1 cellular context compared by ENCODE assay signal in the genomic region with DNA sequence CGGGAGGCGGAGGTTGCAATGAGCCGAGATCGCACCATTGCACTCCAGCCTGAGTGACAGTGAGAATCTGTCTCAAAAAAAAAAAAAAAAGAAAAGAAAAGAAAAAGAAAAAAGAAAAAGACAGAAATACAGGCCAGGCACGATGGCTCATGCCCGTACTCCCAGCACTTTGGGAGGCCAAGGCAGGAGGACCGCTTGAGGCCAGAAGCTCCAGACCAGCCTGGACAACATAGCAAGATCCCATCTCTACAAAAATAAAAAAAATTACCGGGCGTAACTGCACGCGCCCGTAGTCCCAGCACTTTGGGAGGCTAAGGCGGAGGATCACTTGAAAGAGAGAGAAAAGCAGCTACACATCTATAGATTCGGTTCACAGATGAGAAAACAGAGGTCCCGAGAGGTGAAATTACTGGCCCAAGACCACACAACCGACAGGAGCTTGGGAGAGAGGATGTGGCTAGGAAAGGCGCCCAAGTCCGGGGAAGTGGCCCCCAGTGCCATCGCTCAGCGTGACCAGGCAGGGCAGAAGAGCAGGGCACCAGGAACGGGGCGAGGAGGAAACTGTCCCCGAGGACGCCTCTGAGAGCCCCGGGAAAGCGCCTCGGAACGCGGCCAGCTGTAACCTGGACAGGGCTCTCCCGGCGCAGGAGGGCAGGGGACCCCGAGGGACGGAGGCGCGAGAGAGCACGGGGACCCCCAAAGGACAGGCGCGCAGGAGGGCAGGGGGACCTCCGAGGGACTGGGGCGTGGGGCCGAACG.
TF ChIP-seq lines count a peak whose summit lies in the region.

No MANE protein-coding gene starts in this region.

TF ChIP-seq in GM12878, 131 proteins besides CTCF, POLR2A, EP300 and RAD21:
- TF ChIP-seq, protein P1, sequence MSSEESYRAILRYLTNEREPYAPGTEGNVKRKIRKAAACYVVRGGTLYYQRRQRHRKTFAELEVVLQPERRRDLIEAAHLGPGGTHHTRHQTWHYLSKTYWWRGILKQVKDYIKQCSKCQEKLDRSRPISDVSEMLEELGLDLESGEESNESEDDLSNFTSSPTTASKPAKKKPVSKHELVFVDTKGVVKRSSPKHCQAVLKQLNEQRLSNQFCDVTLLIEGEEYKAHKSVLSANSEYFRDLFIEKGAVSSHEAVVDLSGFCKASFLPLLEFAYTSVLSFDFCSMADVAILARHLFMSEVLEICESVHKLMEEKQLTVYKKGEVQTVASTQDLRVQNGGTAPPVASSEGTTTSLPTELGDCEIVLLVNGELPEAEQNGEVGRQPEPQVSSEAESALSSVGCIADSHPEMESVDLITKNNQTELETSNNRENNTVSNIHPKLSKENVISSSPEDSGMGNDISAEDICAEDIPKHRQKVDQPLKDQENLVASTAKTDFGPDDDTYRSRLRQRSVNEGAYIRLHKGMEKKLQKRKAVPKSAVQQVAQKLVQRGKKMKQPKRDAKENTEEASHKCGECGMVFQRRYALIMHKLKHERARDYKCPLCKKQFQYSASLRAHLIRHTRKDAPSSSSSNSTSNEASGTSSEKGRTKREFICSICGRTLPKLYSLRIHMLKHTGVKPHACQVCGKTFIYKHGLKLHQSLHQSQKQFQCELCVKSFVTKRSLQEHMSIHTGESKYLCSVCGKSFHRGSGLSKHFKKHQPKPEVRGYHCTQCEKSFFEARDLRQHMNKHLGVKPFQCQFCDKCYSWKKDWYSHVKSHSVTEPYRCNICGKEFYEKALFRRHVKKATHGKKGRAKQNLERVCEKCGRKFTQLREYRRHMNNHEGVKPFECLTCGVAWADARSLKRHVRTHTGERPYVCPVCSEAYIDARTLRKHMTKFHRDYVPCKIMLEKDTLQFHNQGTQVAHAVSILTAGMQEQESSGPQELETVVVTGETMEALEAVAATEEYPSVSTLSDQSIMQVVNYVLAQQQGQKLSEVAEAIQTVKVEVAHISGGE (CRISPR knock-in tag; IDR thresholded peaks at IDR 0.05), result no peak
- no peak for TF ChIP-seq YY1 (IDR thresholded peaks at IDR 0.05; ENCODE audit: low read depth, low read length)
- TF ChIP-seq, protein P2, sequence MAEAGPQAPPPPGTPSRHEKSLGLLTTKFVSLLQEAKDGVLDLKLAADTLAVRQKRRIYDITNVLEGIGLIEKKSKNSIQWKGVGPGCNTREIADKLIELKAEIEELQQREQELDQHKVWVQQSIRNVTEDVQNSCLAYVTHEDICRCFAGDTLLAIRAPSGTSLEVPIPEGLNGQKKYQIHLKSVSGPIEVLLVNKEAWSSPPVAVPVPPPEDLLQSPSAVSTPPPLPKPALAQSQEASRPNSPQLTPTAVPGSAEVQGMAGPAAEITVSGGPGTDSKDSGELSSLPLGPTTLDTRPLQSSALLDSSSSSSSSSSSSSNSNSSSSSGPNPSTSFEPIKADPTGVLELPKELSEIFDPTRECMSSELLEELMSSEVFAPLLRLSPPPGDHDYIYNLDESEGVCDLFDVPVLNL (IDR thresholded peaks at IDR 0.05; ENCODE audit: low read depth, low read length), result no peak
- no peak for TF ChIP-seq STAT3 (IDR thresholded peaks at IDR 0.05; ENCODE audit: low read depth, low read length)
- TF ChIP-seq, protein P3, sequence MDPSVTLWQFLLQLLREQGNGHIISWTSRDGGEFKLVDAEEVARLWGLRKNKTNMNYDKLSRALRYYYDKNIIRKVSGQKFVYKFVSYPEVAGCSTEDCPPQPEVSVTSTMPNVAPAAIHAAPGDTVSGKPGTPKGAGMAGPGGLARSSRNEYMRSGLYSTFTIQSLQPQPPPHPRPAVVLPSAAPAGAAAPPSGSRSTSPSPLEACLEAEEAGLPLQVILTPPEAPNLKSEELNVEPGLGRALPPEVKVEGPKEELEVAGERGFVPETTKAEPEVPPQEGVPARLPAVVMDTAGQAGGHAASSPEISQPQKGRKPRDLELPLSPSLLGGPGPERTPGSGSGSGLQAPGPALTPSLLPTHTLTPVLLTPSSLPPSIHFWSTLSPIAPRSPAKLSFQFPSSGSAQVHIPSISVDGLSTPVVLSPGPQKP (IDR thresholded peaks at IDR 0.05; ENCODE audit: low read depth, low read length), result no peak
- 0 out of 2 replicates have a peak, but pooled peaks have one; percentile 13 for TF ChIP-seq NBN (IDR thresholded peaks at IDR 0.05)
- TF ChIP-seq, protein P4, sequence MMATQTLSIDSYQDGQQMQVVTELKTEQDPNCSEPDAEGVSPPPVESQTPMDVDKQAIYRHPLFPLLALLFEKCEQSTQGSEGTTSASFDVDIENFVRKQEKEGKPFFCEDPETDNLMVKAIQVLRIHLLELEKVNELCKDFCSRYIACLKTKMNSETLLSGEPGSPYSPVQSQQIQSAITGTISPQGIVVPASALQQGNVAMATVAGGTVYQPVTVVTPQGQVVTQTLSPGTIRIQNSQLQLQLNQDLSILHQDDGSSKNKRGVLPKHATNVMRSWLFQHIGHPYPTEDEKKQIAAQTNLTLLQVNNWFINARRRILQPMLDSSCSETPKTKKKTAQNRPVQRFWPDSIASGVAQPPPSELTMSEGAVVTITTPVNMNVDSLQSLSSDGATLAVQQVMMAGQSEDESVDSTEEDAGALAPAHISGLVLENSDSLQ (IDR thresholded peaks at IDR 0.05), result peak; percentile 49; the same call in 1 of the 2 replicates
- no peak for TF ChIP-seq SUPT20H (IDR thresholded peaks at IDR 0.05; ENCODE audit: borderline replicate concordance, control insufficient read depth, low read depth, low read length)
- TF ChIP-seq CBX5 (IDR thresholded peaks at IDR 0.05; ENCODE audit: low read depth), result no peak
- TF ChIP-seq, protein P5, sequence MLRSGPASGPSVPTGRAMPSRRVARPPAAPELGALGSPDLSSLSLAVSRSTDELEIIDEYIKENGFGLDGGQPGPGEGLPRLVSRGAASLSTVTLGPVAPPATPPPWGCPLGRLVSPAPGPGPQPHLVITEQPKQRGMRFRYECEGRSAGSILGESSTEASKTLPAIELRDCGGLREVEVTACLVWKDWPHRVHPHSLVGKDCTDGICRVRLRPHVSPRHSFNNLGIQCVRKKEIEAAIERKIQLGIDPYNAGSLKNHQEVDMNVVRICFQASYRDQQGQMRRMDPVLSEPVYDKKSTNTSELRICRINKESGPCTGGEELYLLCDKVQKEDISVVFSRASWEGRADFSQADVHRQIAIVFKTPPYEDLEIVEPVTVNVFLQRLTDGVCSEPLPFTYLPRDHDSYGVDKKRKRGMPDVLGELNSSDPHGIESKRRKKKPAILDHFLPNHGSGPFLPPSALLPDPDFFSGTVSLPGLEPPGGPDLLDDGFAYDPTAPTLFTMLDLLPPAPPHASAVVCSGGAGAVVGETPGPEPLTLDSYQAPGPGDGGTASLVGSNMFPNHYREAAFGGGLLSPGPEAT (IDR thresholded peaks at IDR 0.05; ENCODE audit: low read depth), result 0 out of 2 replicates have a peak, but pooled peaks have one; percentile 15
- no peak for TF ChIP-seq CREM (IDR thresholded peaks at IDR 0.05; ENCODE audit: low read depth)
- TF ChIP-seq EED (IDR thresholded peaks at IDR 0.05; ENCODE audit: low read depth), result no peak
- TF ChIP-seq, protein P6, sequence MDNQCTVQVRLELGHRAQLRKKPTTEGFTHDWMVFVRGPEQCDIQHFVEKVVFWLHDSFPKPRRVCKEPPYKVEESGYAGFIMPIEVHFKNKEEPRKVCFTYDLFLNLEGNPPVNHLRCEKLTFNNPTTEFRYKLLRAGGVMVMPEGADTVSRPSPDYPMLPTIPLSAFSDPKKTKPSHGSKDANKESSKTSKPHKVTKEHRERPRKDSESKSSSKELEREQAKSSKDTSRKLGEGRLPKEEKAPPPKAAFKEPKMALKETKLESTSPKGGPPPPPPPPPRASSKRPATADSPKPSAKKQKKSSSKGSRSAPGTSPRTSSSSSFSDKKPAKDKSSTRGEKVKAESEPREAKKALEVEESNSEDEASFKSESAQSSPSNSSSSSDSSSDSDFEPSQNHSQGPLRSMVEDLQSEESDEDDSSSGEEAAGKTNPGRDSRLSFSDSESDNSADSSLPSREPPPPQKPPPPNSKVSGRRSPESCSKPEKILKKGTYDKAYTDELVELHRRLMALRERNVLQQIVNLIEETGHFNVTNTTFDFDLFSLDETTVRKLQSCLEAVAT (IDR thresholded peaks at IDR 0.05), result peak; percentile 10; the same call in 1 of the 2 replicates
- TF ChIP-seq POLR2AphosphoS5 (IDR thresholded peaks at IDR 0.05; ENCODE audit: low read length), result 0 out of 2 replicates have a peak, but pooled peaks have one; percentile 3
- no peak for TF ChIP-seq ZZZ3 (IDR thresholded peaks at IDR 0.05; ENCODE audit: control insufficient read depth, insufficient read length, low read depth)
- no peak for TF ChIP-seq POLR2AphosphoS2 (IDR thresholded peaks at IDR 0.05; ENCODE audit: low read depth, low read length)
- TF ChIP-seq, protein P7, sequence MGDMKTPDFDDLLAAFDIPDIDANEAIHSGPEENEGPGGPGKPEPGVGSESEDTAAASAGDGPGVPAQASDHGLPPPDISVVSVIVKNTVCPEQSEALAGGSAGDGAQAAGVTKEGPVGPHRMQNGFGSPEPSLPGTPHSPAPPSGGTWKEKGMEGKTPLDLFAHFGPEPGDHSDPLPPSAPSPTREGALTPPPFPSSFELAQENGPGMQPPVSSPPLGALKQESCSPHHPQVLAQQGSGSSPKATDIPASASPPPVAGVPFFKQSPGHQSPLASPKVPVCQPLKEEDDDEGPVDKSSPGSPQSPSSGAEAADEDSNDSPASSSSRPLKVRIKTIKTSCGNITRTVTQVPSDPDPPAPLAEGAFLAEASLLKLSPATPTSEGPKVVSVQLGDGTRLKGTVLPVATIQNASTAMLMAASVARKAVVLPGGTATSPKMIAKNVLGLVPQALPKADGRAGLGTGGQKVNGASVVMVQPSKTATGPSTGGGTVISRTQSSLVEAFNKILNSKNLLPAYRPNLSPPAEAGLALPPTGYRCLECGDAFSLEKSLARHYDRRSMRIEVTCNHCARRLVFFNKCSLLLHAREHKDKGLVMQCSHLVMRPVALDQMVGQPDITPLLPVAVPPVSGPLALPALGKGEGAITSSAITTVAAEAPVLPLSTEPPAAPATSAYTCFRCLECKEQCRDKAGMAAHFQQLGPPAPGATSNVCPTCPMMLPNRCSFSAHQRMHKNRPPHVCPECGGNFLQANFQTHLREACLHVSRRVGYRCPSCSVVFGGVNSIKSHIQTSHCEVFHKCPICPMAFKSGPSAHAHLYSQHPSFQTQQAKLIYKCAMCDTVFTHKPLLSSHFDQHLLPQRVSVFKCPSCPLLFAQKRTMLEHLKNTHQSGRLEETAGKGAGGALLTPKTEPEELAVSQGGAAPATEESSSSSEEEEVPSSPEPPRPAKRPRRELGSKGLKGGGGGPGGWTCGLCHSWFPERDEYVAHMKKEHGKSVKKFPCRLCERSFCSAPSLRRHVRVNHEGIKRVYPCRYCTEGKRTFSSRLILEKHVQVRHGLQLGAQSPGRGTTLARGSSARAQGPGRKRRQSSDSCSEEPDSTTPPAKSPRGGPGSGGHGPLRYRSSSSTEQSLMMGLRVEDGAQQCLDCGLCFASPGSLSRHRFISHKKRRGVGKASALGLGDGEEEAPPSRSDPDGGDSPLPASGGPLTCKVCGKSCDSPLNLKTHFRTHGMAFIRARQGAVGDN (IDR thresholded peaks at IDR 0.05), result no peak
- TF ChIP-seq, protein P8, sequence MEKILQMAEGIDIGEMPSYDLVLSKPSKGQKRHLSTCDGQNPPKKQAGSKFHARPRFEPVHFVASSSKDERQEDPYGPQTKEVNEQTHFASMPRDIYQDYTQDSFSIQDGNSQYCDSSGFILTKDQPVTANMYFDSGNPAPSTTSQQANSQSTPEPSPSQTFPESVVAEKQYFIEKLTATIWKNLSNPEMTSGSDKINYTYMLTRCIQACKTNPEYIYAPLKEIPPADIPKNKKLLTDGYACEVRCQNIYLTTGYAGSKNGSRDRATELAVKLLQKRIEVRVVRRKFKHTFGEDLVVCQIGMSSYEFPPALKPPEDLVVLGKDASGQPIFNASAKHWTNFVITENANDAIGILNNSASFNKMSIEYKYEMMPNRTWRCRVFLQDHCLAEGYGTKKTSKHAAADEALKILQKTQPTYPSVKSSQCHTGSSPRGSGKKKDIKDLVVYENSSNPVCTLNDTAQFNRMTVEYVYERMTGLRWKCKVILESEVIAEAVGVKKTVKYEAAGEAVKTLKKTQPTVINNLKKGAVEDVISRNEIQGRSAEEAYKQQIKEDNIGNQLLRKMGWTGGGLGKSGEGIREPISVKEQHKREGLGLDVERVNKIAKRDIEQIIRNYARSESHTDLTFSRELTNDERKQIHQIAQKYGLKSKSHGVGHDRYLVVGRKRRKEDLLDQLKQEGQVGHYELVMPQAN (conservative IDR thresholded peaks at IDR 0.05), result 0 out of 2 replicates have a peak, but pooled peaks have one; percentile 42
- TF ChIP-seq TBL1XR1 (IDR thresholded peaks at IDR 0.05; ENCODE audit: low read depth, low read length), result no peak
- TF ChIP-seq, protein P9, sequence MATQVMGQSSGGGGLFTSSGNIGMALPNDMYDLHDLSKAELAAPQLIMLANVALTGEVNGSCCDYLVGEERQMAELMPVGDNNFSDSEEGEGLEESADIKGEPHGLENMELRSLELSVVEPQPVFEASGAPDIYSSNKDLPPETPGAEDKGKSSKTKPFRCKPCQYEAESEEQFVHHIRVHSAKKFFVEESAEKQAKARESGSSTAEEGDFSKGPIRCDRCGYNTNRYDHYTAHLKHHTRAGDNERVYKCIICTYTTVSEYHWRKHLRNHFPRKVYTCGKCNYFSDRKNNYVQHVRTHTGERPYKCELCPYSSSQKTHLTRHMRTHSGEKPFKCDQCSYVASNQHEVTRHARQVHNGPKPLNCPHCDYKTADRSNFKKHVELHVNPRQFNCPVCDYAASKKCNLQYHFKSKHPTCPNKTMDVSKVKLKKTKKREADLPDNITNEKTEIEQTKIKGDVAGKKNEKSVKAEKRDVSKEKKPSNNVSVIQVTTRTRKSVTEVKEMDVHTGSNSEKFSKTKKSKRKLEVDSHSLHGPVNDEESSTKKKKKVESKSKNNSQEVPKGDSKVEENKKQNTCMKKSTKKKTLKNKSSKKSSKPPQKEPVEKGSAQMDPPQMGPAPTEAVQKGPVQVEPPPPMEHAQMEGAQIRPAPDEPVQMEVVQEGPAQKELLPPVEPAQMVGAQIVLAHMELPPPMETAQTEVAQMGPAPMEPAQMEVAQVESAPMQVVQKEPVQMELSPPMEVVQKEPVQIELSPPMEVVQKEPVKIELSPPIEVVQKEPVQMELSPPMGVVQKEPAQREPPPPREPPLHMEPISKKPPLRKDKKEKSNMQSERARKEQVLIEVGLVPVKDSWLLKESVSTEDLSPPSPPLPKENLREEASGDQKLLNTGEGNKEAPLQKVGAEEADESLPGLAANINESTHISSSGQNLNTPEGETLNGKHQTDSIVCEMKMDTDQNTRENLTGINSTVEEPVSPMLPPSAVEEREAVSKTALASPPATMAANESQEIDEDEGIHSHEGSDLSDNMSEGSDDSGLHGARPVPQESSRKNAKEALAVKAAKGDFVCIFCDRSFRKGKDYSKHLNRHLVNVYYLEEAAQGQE (IDR thresholded peaks at IDR 0.05; ENCODE audit: low read depth, low read length), result no peak
- 0 out of 2 replicates have a peak, but pooled peaks have one; percentile 12 for TF ChIP-seq SIN3A (IDR thresholded peaks at IDR 0.05; ENCODE audit: low read depth, low read length)
